23 cellular contexts compared by ENCODE assay signal in genomic region chr12:114369088-114369487, GRCh38. TPM values are rescaled to one million over a fixed set of nuclear protein-coding genes. Genes with fewer than 3 reads are reported as not detected.
A peak's percentile ranks its signal among the peaks of the same experiment; 100 is the strongest.
DNase-seq lines count a peak whose midpoint lies in the region; ATAC-seq, FAIRE-seq and TF ChIP-seq lines count a peak whose summit lies in the region.
"Had no signal": no experiment of that assay in that cellular context is flagged by ENCODE, and none has a peak within 500 bp of the region (broad histone marks: within the 10 kb centered on the region; RNA-seq: fewer than 3 reads in every experiment).

No MANE protein-coding gene starts in this region.

- DNase-seq in Right ventricle myocardium inferior (ENCODE audit: missing footprints) (no peak), cardiac septum (ENCODE audit: low spot score) (no peak), fibroblast of the aortic adventitia (ENCODE audit: low read depth) (peak; percentile 7), right cardiac atrium (no peak), GDM1 (lab: John Stamatoyannopoulos, UW) (no peak), occipital lobe (lab: John Stamatoyannopoulos, UW) (no peak), GM19239 (ENCODE audit: insufficient read length, low spot score) (no peak)
- DNase-seq in activated CD4-positive, alpha-beta T cell treated with anti-CD3 and anti-CD28 coated beads, Interleukin-2, amount 50 U/mL, for 4 hours, result no peak
- DNase-seq: 8988T; CD4-positive, alpha-beta memory T cell; DMS153; HCEC 1CT; IMR-90; NCI-H1417 treated with DMSO at 0.1 percent for 48 hours; NCI-H187 treated with DMSO at 0.1 percent for 48 hours; NCI-H226; NCI-H524; PC-3; RPMI8226 had no signal

- TF ChIP-seq CTCF in fibroblast of the aortic adventitia (IDR thresholded peaks at IDR 0.05; ENCODE audit: insufficient read depth, low read length), result no peak

- H3K27me3 ChIP-seq in right cardiac atrium (ENCODE audit: control insufficient read depth, insufficient read depth), result no peaks in the 10 kb centered on the region
- H3K27me3 ChIP-seq: BLaER1 had no signal

- H3K4me3 ChIP-seq in fibroblast of the aortic adventitia (ENCODE audit: low read depth, low read length), result no peak overlapping the region
- H3K4me3 ChIP-seq in right cardiac atrium (ENCODE audit: low read length), result no peak overlapping the region
- H3K4me3 ChIP-seq: BLaER1 had no signal

- WGBS in right cardiac atrium, result 43% methylated on average over 5 of the region's 5 CpGs

- ATAC-seq in Right ventricle myocardium inferior (peak; percentile 56), right cardiac atrium (peak; percentile 35 to 54)
- ATAC-seq: PC-3 had no signal

- no peak for FAIRE-seq in GM19239 (lab: Jason Lieb, UNC)
- FAIRE-seq: HTR-8/SVneo had no signal

- intact Hi-C loops in Right ventricle myocardium inferior (cut with DNase I) (loop anchor here (5.0 kb wide), 1 partner anchor 38 kb away; the partner anchor contains the start of gene TBX5), cardiac septum (cut with DNase I) (no loop called here), right cardiac atrium (cut with DNase I) (no loop called here)

- H3K9me3 ChIP-seq in right cardiac atrium (ENCODE audit: control insufficient read depth, low read length), result no peaks in the 10 kb centered on the region

- no peaks in the 10 kb centered on the region for H3K4me1 ChIP-seq in right cardiac atrium (ENCODE audit: control insufficient read depth, insufficient read depth, low read length)

- H3K27ac ChIP-seq in right cardiac atrium (ENCODE audit: low read length), result peak overlapping the region; percentile 72
- H3K27ac ChIP-seq: BLaER1, HL-60 had no signal

RNA-seq across cellular contexts. Expression of gene TBX5, which starts 36.9 kb away (rescaled TPM):
- 55.8 TPM for total RNA-seq in Right ventricle myocardium inferior
- 34.6 TPM for total RNA-seq in cardiac septum
- total RNA-seq in fibroblast of the aortic adventitia (ENCODE audit: low replicate concordance), result 1.3 TPM in 1 of 2 replicates, not detected in the other
- 100 to 1,000 TPM; 181 to 275 (median 191) TPM for total RNA-seq in right cardiac atrium
- polyA plus RNA-seq in right cardiac atrium, result 97.3 TPM
- total RNA-seq in occipital lobe, result not detected
- total RNA-seq: CD4-positive, alpha-beta memory T cell; MCF 10A; PC-3 had no signal
- polyA plus RNA-seq: CD4-positive, alpha-beta memory T cell had no signal

Comparison
In these comparisons a context has a peak if more than half of its experiments do, and no peak if none do; other contexts are left out.
1. RNA of gene TBX5, which starts 36.9 kb away (total RNA-seq): 181 to 275 TPM in right cardiac atrium, 55.8 TPM in Right ventricle myocardium inferior (single experiment) and 34.6 TPM in cardiac septum (single experiment); 1.3 TPM in fibroblast of the aortic adventitia and not detected in occipital lobe (single experiment); every median in the first group is over 10 times any median in the second.